21 cellular contexts compared by ENCODE assay signal in genomic region chr13:30413842-30414241, GRCh38. TPM values are rescaled to one million over a fixed set of nuclear protein-coding genes. Genes with fewer than 3 reads are reported as not detected.
"Had no signal": no experiment of that assay in that cellular context is flagged by ENCODE, and none has a peak within 500 bp of the region (broad histone marks: within the 10 kb centered on the region; RNA-seq: fewer than 3 reads in every experiment).

No MANE protein-coding gene starts in this region.

- H3K4me3 Mint-ChIP-seq: activated naive CD4-positive, alpha-beta T cell treated with anti-CD3 and anti-CD28 coated beads, Interleukin-2, amount 10 ng/mL, durations not matched to agents 7 days and 5 days; naive thymus-derived CD4-positive, alpha-beta T cell; stimulated activated naive B cell treated with anti-CD40 and anti-IgM and Interleukin-4, amounts not matched to agents 10 μg/mL and 1 μg/mL and 100 μg/mL, for 72 hours; type B pancreatic cell; WTC11 had no signal

- H3K4me1 ChIP-seq: prostate gland, right lobe of liver had no signal

- H3K4me3 ChIP-seq: cardiac muscle cell, heart left ventricle, prostate gland, right lobe of liver, spleen had no signal

- ATAC-seq: foreskin keratinocyte; heart left ventricle; naive thymus-derived CD4-positive, alpha-beta T cell; right lobe of liver; WTC11 had no signal

- H3K27me3 Mint-ChIP-seq: naive thymus-derived CD4-positive, alpha-beta T cell; stimulated activated naive B cell treated with anti-CD40 and anti-IgM and Interleukin-4, amounts not matched to agents 10 μg/mL and 1 μg/mL and 100 μg/mL, for 72 hours had no signal

- H3K27me3 ChIP-seq: cardiac muscle cell, foreskin keratinocyte, heart left ventricle, right lobe of liver, spleen had no signal

- DNase-seq: activated CD4-positive, alpha-beta T cell treated with anti-CD3 and anti-CD28 coated beads, Interleukin-2, amount 50 U/mL, for 1 hour; activated naive CD4-positive, alpha-beta T cell treated with anti-CD3 and anti-CD28 coated beads, Interleukin-2, amount 10 ng/mL, durations not matched to agents 7 days and 5 days; activated T-cell treated with anti-CD3 and anti-CD28 coated beads for 4 hours; effector CD4-positive, alpha-beta T cell; foreskin keratinocyte; heart left ventricle; mammary epithelial cell; naive thymus-derived CD4-positive, alpha-beta T cell; nucleus accumbens; right lobe of liver; spleen; stimulated activated CD4-positive, alpha-beta T cell treated with anti-CD3 and anti-CD28 coated beads, Interleukin-1b, Interleukin-23, amount 100 ng/mL, for 48 hours; stimulated activated naive B cell treated with anti-CD40 and anti-IgM and Interleukin-4, amounts not matched to agents 10 μg/mL and 1 μg/mL and 100 μg/mL, for 72 hours had no signal

- H3K36me3 Mint-ChIP-seq: activated naive CD4-positive, alpha-beta T cell treated with anti-CD3 and anti-CD28 coated beads, Interleukin-2, amount 10 ng/mL, durations not matched to agents 7 days and 5 days; stimulated activated naive B cell treated with anti-CD40 and anti-IgM and Interleukin-4, amounts not matched to agents 10 μg/mL and 1 μg/mL and 100 μg/mL, for 72 hours; type B pancreatic cell; WTC11 had no signal

- H3K27ac ChIP-seq: cardiac muscle cell, foreskin keratinocyte, heart left ventricle, prostate gland, right lobe of liver had no signal

- H3K27ac Mint-ChIP-seq: activated naive CD4-positive, alpha-beta T cell treated with anti-CD3 and anti-CD28 coated beads, Interleukin-2, amount 10 ng/mL, durations not matched to agents 7 days and 5 days; activated T-helper 2 cell treated with anti-CD3 and anti-CD28 coated beads, Interferon-gamma antibody, Interleukin-2, Interleukin-4, amounts not matched to agents 10 μg/mL and 5 μg/mL and 100 μg/mL, durations not matched to agents 14 hours and 24 hours and 36 hours; stimulated activated naive B cell treated with anti-CD40 and anti-IgM and Interleukin-4, amounts not matched to agents 10 μg/mL and 1 μg/mL and 100 μg/mL, for 72 hours; type B pancreatic cell; WTC11 had no signal

- H3K9me3 ChIP-seq: heart left ventricle, prostate gland, right lobe of liver, spleen had no signal

- H3K9me3 Mint-ChIP-seq: activated naive CD4-positive, alpha-beta T cell treated with anti-CD3 and anti-CD28 coated beads, Interleukin-2, amount 10 ng/mL, durations not matched to agents 7 days and 5 days; activated T-helper 2 cell treated with anti-CD3 and anti-CD28 coated beads, Interferon-gamma antibody, Interleukin-2, Interleukin-4, amounts not matched to agents 10 μg/mL and 5 μg/mL and 100 μg/mL, durations not matched to agents 14 hours and 24 hours and 36 hours; stimulated activated naive B cell treated with anti-CD40 and anti-IgM and Interleukin-4, amounts not matched to agents 10 μg/mL and 1 μg/mL and 100 μg/mL, for 72 hours; type B pancreatic cell; WTC11 had no signal

- H3K36me3 ChIP-seq: cardiac muscle cell, heart left ventricle, prostate gland, right lobe of liver, spleen had no signal

RNA-seq across cellular contexts. Expression of gene UBE2L5, which starts 8.5 kb away (rescaled TPM):
- total RNA-seq: activated CD8-positive, alpha-beta memory T cell treated with anti-CD3 and anti-CD28 coated beads for 36 hours; activated T-helper 2 cell treated with anti-CD3 and anti-CD28 coated beads, Interferon-gamma antibody, Interleukin-2, Interleukin-4, amounts not matched to agents 10 μg/mL and 5 μg/mL and 100 μg/mL, durations not matched to agents 14 hours and 24 hours and 36 hours; endothelial cell of umbilical vein; foreskin keratinocyte; mammary epithelial cell; mononuclear cell; naive thymus-derived CD4-positive, alpha-beta T cell; right lobe of liver; spleen had no signal
- polyA plus RNA-seq: cardiac muscle cell, endothelial cell of umbilical vein, foreskin keratinocyte, heart left ventricle, mammary epithelial cell had no signal
